ENCODE assay signal across 1 cellular context in genomic region chr17:82582208-82582607, GRCh38.
TF ChIP-seq lines count a peak whose summit lies in the region.

No MANE protein-coding gene starts in this region.

TF ChIP-seq in neural cell, 6 proteins besides CTCF, POLR2A, EP300 and RAD21:
- no peak for TF ChIP-seq REST (IDR thresholded peaks at IDR 0.05; ENCODE audit: borderline replicate concordance)
- TF ChIP-seq POLR2AphosphoS5 (IDR thresholded peaks at IDR 0.05): no peak
